ENCODE assay signal across 17 cellular contexts in the genomic region with DNA sequence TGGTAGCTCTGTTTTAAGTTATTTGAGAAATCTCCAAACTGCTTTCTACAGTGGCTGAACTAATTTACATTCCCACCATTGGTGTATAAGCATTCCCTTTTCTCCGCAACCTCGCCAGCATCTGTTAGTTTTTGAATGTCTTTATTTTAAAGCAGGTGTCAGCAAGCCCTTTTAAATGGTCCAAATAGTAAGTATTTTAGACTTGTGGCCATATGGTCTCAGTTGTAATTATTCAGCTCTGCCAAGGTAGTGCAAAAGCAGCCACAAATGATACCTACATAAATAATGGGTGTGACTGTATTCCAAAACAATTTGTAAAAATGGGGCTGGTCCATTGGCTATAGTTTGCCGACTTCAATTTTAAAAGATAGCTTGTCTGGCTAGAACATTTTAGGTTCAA.
DNase-seq lines count a peak whose midpoint lies in the region; ATAC-seq lines count a peak whose summit lies in the region.
"Had no signal": no experiment of that assay in that cellular context is flagged by ENCODE, and none has a peak within 500 bp of the region (broad histone marks: within the 10 kb centered on the region; RNA-seq: fewer than 3 reads in every experiment).

No MANE protein-coding gene starts in this region.

- no peak for ATAC-seq in GM19467 (IDR thresholded peaks at IDR 0.05; ENCODE audit: unreplicated experiment)
- ATAC-seq in GM18858 (IDR thresholded peaks at IDR 0.05; ENCODE audit: unreplicated experiment) = no peak
- ATAC-seq in HG03159 (IDR thresholded peaks at IDR 0.05; ENCODE audit: unreplicated experiment) = no peak
- ATAC-seq: A549, HCT116 had no signal

- DNase-seq in DMS 273 (lab: John Stamatoyannopoulos, UW; ENCODE audit: unreplicated experiment) = peak; percentile 29
- no peak for DNase-seq in DMS 273 treated with DMSO at 0.1 percent for 48 hours (lab: John Stamatoyannopoulos, UW)
- DNase-seq in NCI-H1694 (lab: John Stamatoyannopoulos, UW) = peak; percentile 9
- peak; percentile 16 to 58 for DNase-seq in cerebellar nuclear complex (lab: John Stamatoyannopoulos, UW)
- DNase-seq: AML-193; CD4-positive, alpha-beta memory T cell; DND-41; EL; GOT3; H7; HFFc6; KG1 had no signal
